ENCODE assay signal across 9 cellular contexts in the genomic region with DNA sequence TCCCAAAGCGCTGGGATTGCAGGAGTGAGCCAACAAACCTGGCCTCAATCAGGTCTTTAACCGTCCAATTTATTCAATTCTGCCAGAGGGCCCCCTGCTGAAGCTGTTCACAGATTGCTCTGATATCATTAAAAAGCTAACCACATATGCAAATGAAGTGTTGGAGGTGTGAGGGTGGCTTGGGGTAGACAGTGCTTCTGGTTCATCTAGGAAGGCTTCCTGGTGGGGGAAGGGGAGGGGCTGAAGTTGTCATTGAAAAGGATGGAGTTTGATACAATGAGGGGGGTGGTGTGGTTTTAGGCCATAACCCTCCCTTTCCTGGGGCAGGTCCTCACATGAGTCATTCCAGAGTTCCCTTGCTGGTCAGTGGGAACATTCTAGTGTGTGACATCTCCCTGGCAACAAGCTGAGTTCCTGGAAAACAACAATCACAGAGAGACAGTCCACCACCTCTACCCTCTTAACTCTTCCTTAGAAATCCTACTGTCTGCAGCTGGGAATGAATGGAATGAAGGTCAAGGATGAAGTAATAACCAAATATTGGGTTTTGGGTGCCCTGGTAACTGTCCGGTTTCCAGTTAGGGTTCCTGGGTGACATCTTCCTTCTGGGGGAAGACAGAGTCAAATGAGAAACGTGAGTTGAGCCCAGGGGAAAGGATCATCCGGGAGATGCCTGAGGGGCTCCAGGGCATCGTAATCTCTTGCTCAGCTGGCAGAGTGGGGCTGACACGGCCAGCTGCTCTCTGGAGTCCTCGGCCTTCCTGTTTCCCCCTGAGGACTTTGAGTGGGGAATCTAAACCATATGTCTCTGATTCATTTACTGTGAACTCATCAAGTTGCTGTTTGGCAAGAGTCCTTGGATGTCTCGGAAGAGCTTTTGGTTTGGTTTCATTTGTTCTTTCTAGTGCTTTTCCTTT. TPM values are rescaled to one million over a fixed set of nuclear protein-coding genes. Genes with fewer than 3 reads are reported as not detected.
DNase-seq lines count a peak whose midpoint lies in the region; ATAC-seq and TF ChIP-seq lines count a peak whose summit lies in the region.
"Had no signal": no experiment of that assay in that cellular context is flagged by ENCODE, and none has a peak within 500 bp of the region (broad histone marks: within the 10 kb centered on the region; RNA-seq: fewer than 3 reads in every experiment).

No MANE protein-coding gene starts in this region.

- H3K27me3 Mint-ChIP-seq in immature natural killer cell (ENCODE audit: low read depth in 3 of 3): peaks cover 8 to 16% (median 14%) of the 10 kb centered on the region in 3 donors
- peaks cover 61% of the 10 kb centered on the region for H3K27me3 Mint-ChIP-seq in progenitor cell of endocrine pancreas

- peak overlapping the region in 2 of 5 donors; percentile 11 to 61 for H3K4me3 Mint-ChIP-seq in immature natural killer cell
- H3K4me3 Mint-ChIP-seq in progenitor cell of endocrine pancreas (ENCODE audit: low read depth): no peak overlapping the region

- H3K4me3 ChIP-seq in MG63: peak overlapping the region; percentile 18

- TF ChIP-seq POLR2A in erythroblast (IDR thresholded peaks at IDR 0.05; ENCODE audit: low read length): no peak

- ATAC-seq in GM18498 (IDR thresholded peaks at IDR 0.05; ENCODE audit: unreplicated experiment): peak; percentile 49
- ATAC-seq in stimulated activated naive CD8-positive, alpha-beta T cell treated with anti-CD3 and anti-CD28 coated beads, Interleukin-15, Interleukin-2, amounts not matched to agents 100 U/mL and 50 U/mL, for 24 hours: peak; percentile 37

- no peaks in the 10 kb centered on the region for H3K27me3 ChIP-seq in MG63
- H3K27me3 ChIP-seq: neutrophil had no signal

- no peaks in the 10 kb centered on the region for H3K36me3 ChIP-seq in MG63
- H3K36me3 ChIP-seq: neutrophil had no signal

- no peak for TF ChIP-seq CTCF in progenitor cell of endocrine pancreas (IDR thresholded peaks at IDR 0.05; ENCODE audit: unreplicated experiment)

- H3K4me1 Mint-ChIP-seq in immature natural killer cell: peaks cover 13 to 23% of the 10 kb centered on the region in 2 donors
- peaks cover 7% of the 10 kb centered on the region for H3K4me1 Mint-ChIP-seq in progenitor cell of endocrine pancreas (ENCODE audit: low read depth)

- H3K9me3 ChIP-seq in MG63: no peaks in the 10 kb centered on the region
- H3K9me3 ChIP-seq: neutrophil had no signal

- no peaks in the 10 kb centered on the region for H3K9me3 Mint-ChIP-seq in immature natural killer cell
- H3K9me3 Mint-ChIP-seq in progenitor cell of endocrine pancreas (ENCODE audit: low read depth): no peaks in the 10 kb centered on the region

- DNase-seq in MG63 (peak; percentile 79), astrocyte of the hippocampus (ENCODE audit: low read depth, low spot score) (peak; percentile 91), immature natural killer cell (peak in 2 of 3 donors; percentile 9 to 36), erythroblast (lab: John Stamatoyannopoulos, UW) (no peak), cerebellar nuclear complex (lab: John Stamatoyannopoulos, UW) (no peak), progenitor cell of endocrine pancreas (ENCODE audit: low spot score, unreplicated experiment) (no peak)
- no peak for DNase-seq in stimulated activated naive CD8-positive, alpha-beta T cell treated with anti-CD3 and anti-CD28 coated beads, Interleukin-15, Interleukin-2, amounts not matched to agents 100 U/mL and 50 U/mL, for 24 hours

- H3K36me3 Mint-ChIP-seq in immature natural killer cell (no peaks in the 10 kb centered on the region), progenitor cell of endocrine pancreas (ENCODE audit: insufficient read depth) (no peaks in the 10 kb centered on the region)

- H3K27ac Mint-ChIP-seq in immature natural killer cell: no peak overlapping the region
- no peak overlapping the region for H3K27ac Mint-ChIP-seq in progenitor cell of endocrine pancreas

RNA-seq across cellular contexts. Expression of a gene that starts 32.2 kb away (rescaled TPM):
- total RNA-seq in MG63 (2014; rRNA removed; shearing (Covaris generic); ENCODE audit: low replicate concordance): 2.3 and 3.2 TPM in 2 replicates
- 1 to 10 TPM; 4.4 to 7.4 (median 7.2) TPM for polyA plus RNA-seq in immature natural killer cell
- total RNA-seq in progenitor cell of endocrine pancreas: 0.53 and 0.55 TPM in 2 replicates

RNA-seq across cellular contexts. Expression of a gene that starts 58.9 kb away (rescaled TPM):
- total RNA-seq in MG63 (2014; rRNA removed; shearing (Covaris generic); ENCODE audit: low replicate concordance): 0.99 and 7.4 TPM in 2 replicates
- polyA plus RNA-seq in immature natural killer cell: under 1 TPM in 2 of 3 donors, not detected in 1; 0.40 to 0.70 TPM
- total RNA-seq in progenitor cell of endocrine pancreas: 14.6 and 18.2 TPM in 2 replicates

Comparison
In these comparisons a context has a peak if more than half of its experiments do, and no peak if none do; other contexts are left out.
1. DNase-seq: peak in MG63 (single experiment), astrocyte of the hippocampus (single experiment) and immature natural killer cell (2 of 3); none in stimulated activated naive CD8-positive, alpha-beta T cell treated with anti-CD3 and anti-CD28 coated beads, Interleukin-15, Interleukin-2, amounts not matched to agents 100 U/mL and 50 U/mL, for 24 hours (single experiment), erythroblast (0 of 2), cerebellar nuclear complex (0 of 2) and progenitor cell of endocrine pancreas (single experiment).